1 cellular context compared by ENCODE assay signal in genomic region chr11:86719781-86720463, GRCh38.
TF ChIP-seq lines count a peak whose summit lies in the region.

No MANE protein-coding gene starts in this region.

TF ChIP-seq in Ishikawa, 13 proteins besides CTCF, POLR2A, EP300 and RAD21 (continued from another document):
- TF ChIP-seq, protein P1, sequence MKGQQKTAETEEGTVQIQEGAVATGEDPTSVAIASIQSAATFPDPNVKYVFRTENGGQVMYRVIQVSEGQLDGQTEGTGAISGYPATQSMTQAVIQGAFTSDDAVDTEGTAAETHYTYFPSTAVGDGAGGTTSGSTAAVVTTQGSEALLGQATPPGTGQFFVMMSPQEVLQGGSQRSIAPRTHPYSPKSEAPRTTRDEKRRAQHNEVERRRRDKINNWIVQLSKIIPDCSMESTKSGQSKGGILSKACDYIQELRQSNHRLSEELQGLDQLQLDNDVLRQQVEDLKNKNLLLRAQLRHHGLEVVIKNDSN (IDR thresholded peaks at IDR 0.05): no peak
- TF ChIP-seq EGR1 (IDR thresholded peaks at IDR 0.05): no peak
TF ChIP-seq in Ishikawa: peak in this region for 5.
